ENCODE assay signal across 15 cellular contexts in genomic region chr18:44393406-44393805, GRCh38.
DNase-seq lines count a peak whose midpoint lies in the region; ATAC-seq lines count a peak whose summit lies in the region.
"Had no signal": no experiment of that assay in that cellular context is flagged by ENCODE, and none has a peak within 500 bp of the region (broad histone marks: within the 10 kb centered on the region; RNA-seq: fewer than 3 reads in every experiment).

No MANE protein-coding gene starts in this region.

- H2AK5ac ChIP-seq in neuronal stem cell (ENCODE audit: low read depth, low read length): no peak overlapping the region

- no peak overlapping the region for H3K23ac ChIP-seq in neuronal stem cell (ENCODE audit: low read depth, low read length, poor library complexity)

- no peaks in the 10 kb centered on the region for H3K9me3 ChIP-seq in HUES48 (ENCODE audit: control insufficient read depth, insufficient read depth, low read length)
- no peaks in the 10 kb centered on the region for H3K9me3 ChIP-seq in neuronal stem cell (replicated peaks in 1 of 2; ENCODE audit: control insufficient read depth in 2 of 2, insufficient read depth in 1 of 2, low read depth in 1 of 2, low read length in 2 of 2)
- H3K9me3 ChIP-seq: HAP-1 had no signal

- no peak overlapping the region for H3K4me3 ChIP-seq in HUES48 (ENCODE audit: low read depth, low read length)
- no peak overlapping the region for H3K4me3 ChIP-seq in neuronal stem cell (ENCODE audit: low read length in 2 of 2)
- H3K4me3 ChIP-seq: HAP-1 had no signal

- H2BK5ac ChIP-seq in neuronal stem cell (ENCODE audit: low read length): no peak overlapping the region

- no peak overlapping the region for H3K18ac ChIP-seq in neuronal stem cell (ENCODE audit: low read length)

- no peak overlapping the region for H3K14ac ChIP-seq in neuronal stem cell (ENCODE audit: low read length)

- peak; percentile 15 for DNase-seq in kidney tubule cell (ENCODE audit: low spot score)
- no peak for DNase-seq in neuronal stem cell (ENCODE audit: low spot score)
- DNase-seq in renal cortical epithelial cell (ENCODE audit: low read depth): peak; percentile 45
- no peak for DNase-seq in iPS-NIHi11 (ENCODE audit: low spot score)
- no peak for DNase-seq in ACHN
- DNase-seq in stimulated activated CD4-positive, alpha-beta T cell treated with anti-CD3 and anti-CD28 coated beads, Interleukin-12 subunit alpha, Interleukin-12 subunit beta, amount 100 ng/mL, for 4 hours: no peak
- DNase-seq: C1 segment of cervical spinal cord; CD4-positive, alpha-beta T cell; DMS153; DMS79 treated with DMSO at 0.1 percent for 48 hours; EL; IMR-90 had no signal

- no peak overlapping the region for H3K4me2 ChIP-seq in neuronal stem cell (ENCODE audit: insufficient read depth, low read length, poor library complexity, severe bottlenecking)

- peak overlapping the region; percentile 18 for H3K27ac ChIP-seq in HUES48 (ENCODE audit: low read depth, low read length)
- peak overlapping the region; percentile 72 for H3K27ac ChIP-seq in neuronal stem cell (replicated peaks; ENCODE audit: low read length)

- no peak overlapping the region for H2AFZ ChIP-seq in neuronal stem cell (ENCODE audit: low read length)

- no peak overlapping the region for H2BK12ac ChIP-seq in neuronal stem cell (ENCODE audit: low read length)

- peaks cover 11% of the 10 kb centered on the region for H3K4me1 ChIP-seq in HUES48 (ENCODE audit: control insufficient read depth, insufficient read depth, low read length)
- H3K4me1 ChIP-seq in neuronal stem cell (ENCODE audit: control insufficient read depth in 2 of 2, insufficient read depth in 1 of 2, low read depth in 1 of 2, low read length in 2 of 2): peaks cover 0 to 1% of the 10 kb centered on the region in 2 donors
- H3K4me1 ChIP-seq: HAP-1 had no signal

- H4K8ac ChIP-seq in neuronal stem cell (ENCODE audit: low read depth, low read length): no peak overlapping the region

- H2BK15ac ChIP-seq in neuronal stem cell (ENCODE audit: low read length): no peak overlapping the region

- no peak overlapping the region for H3K4ac ChIP-seq in neuronal stem cell (ENCODE audit: low read length)

- in situ Hi-C loops in ACHN (cut with HindIII; ENCODE audit: low pct_ligation_motif_present, low pct_unique_long_range_greater_than_20kb, low sequenced_read_pairs): no loop called here

- ATAC-seq in GM18909 (IDR thresholded peaks at IDR 0.05; ENCODE audit: poor library complexity, unreplicated experiment): no peak

- no peaks in the 10 kb centered on the region for H3K79me1 ChIP-seq in neuronal stem cell (ENCODE audit: low read depth, low read length)

- H2BK120ac ChIP-seq in neuronal stem cell (ENCODE audit: low read depth, low read length): no peak overlapping the region

- H3K27me3 ChIP-seq in HUES48 (ENCODE audit: control insufficient read depth, insufficient read depth, low read length) (no peaks in the 10 kb centered on the region), neuronal stem cell (ENCODE audit: control insufficient read depth in 3 of 3, insufficient read depth in 3 of 3, low read depth in 1 of 3, low read length in 3 of 3) (no peaks in the 10 kb centered on the region)

- no CpG with 5 or more reads among the region's 2 CpGs for WGBS in neuronal stem cell (ENCODE audit: extremely low coverage in 2 of 2, insufficient read length in 2 of 2, insufficient replicate concordance in 1 of 2), 2 donors

- H3K9ac ChIP-seq in HUES48 (ENCODE audit: low read depth, low read length): no peak overlapping the region
- H3K9ac ChIP-seq in neuronal stem cell (ENCODE audit: low read depth, low read length, poor library complexity): no peak overlapping the region

- H4K91ac ChIP-seq in neuronal stem cell (ENCODE audit: low read depth, low read length, poor library complexity): no peak overlapping the region

- H3K36me3 ChIP-seq in HUES48 (ENCODE audit: control insufficient read depth, insufficient read depth, low read length) (no peaks in the 10 kb centered on the region), neuronal stem cell (replicated peaks in 1 of 2; ENCODE audit: control insufficient read depth in 2 of 2, insufficient read depth in 2 of 2, low read length in 2 of 2) (no peaks in the 10 kb centered on the region)
- H3K36me3 ChIP-seq: HAP-1 had no signal

Comparison
In these comparisons a context has a peak if more than half of its experiments do, and no peak if none do; other contexts are left out.
1. DNase-seq: peak in kidney tubule cell (single experiment) and renal cortical epithelial cell (single experiment); none in neuronal stem cell (single experiment), iPS-NIHi11 (single experiment), ACHN (single experiment) and stimulated activated CD4-positive, alpha-beta T cell treated with anti-CD3 and anti-CD28 coated beads, Interleukin-12 subunit alpha, Interleukin-12 subunit beta, amount 100 ng/mL, for 4 hours (single experiment).